18 cellular contexts compared by ENCODE assay signal in genomic region chr6:9554351-9554750, GRCh38.
"Had no signal": no experiment of that assay in that cellular context is flagged by ENCODE, and none has a peak within 500 bp of the region (broad histone marks: within the 10 kb centered on the region; RNA-seq: fewer than 3 reads in every experiment).

No MANE protein-coding gene starts in this region.

- H3K4me1 ChIP-seq: colonic mucosa, esophagus squamous epithelium, gastrocnemius medialis, heart right ventricle, left lung, lower lobe of right lung had no signal

- H3K9me3 ChIP-seq: colonic mucosa, gastrocnemius medialis had no signal

- DNase-seq: colonic mucosa; cortex of kidney; effector CD8-positive, alpha-beta T cell; effector memory CD8-positive, alpha-beta T cell; endodermal cell; erythroblast; esophagus squamous epithelium; foreskin melanocyte; gastrocnemius medialis; glutamatergic neuron; heart right ventricle; hippocampal formation; left cardiac atrium; left lung; left ventricle myocardium superior; lower lobe of right lung; mucosa of descending colon had no signal

- H3K27ac ChIP-seq: colonic mucosa, epithelial cell of prostate, esophagus squamous epithelium, gastrocnemius medialis, heart right ventricle, left lung, lower lobe of right lung had no signal

- H3K27me3 ChIP-seq: colonic mucosa, esophagus squamous epithelium, gastrocnemius medialis, heart right ventricle, left lung had no signal

- H3K4me3 ChIP-seq: colonic mucosa, esophagus squamous epithelium, gastrocnemius medialis, heart right ventricle, left lung, lower lobe of right lung, mucosa of descending colon had no signal

- H3K36me3 ChIP-seq: colonic mucosa, esophagus squamous epithelium, gastrocnemius medialis, heart right ventricle, left lung, lower lobe of right lung had no signal
